In genomic region chr1:45629035-45629434, GRCh38 we compare ENCODE assay signal across 23 cellular contexts. TPM values are rescaled to one million over a fixed set of nuclear protein-coding genes. Genes with fewer than 3 reads are reported as not detected.
A peak's percentile ranks its signal among the peaks of the same experiment; 100 is the strongest.
DNase-seq lines count a peak whose midpoint lies in the region; ATAC-seq, FAIRE-seq and TF ChIP-seq lines count a peak whose summit lies in the region.
"Had no signal": no experiment of that assay in that cellular context is flagged by ENCODE, and none has a peak within 500 bp of the region (broad histone marks: within the 10 kb centered on the region; RNA-seq: fewer than 3 reads in every experiment).

No MANE protein-coding gene starts in this region.

- no peak overlapping the region for H3T11ph ChIP-seq in H9 (ENCODE audit: low read length)

- no peak for DNase-seq in activated T-cell treated with anti-CD3 and anti-CD28 coated beads, Interleukin-2, amount 50 U/mL, for 72 hours
- DNase-seq in activated T-cell treated with anti-CD3 and anti-CD28 coated beads, Interleukin-2, amount 50 U/mL, for 4 hours, result no peak
- DNase-seq in CMK (ENCODE audit: low read depth) (peak; percentile 29), esophagus squamous epithelium (lab: John Stamatoyannopoulos, UW) (no peak), pulmonary artery endothelial cell (ENCODE audit: low read depth, low spot score) (peak; percentile 78), GM12892 (ENCODE audit: insufficient read length) (no peak), H9 (no peak), NCI-H2081 (lab: John Stamatoyannopoulos, UW) (no peak)
- DNase-seq: Caco-2, DMS 273 treated with DMSO at 0.1 percent for 48 hours, DMS79 treated with DMSO at 0.1 percent for 48 hours, GM23248, KG1, NCI-H1092 treated with DMSO at 0.1 percent for 48 hours, NCI-H1436 treated with DMSO at 0.1 percent for 48 hours, NCI-H2029, NCI-H345, NCI-H524 treated with DMSO at 0.1 percent for 48 hours, Peyer's patch had no signal

- no peak overlapping the region for H2AK5ac ChIP-seq in H9 (ENCODE audit: insufficient read length, low read length)

- no peaks in the 10 kb centered on the region for H3K4me1 Mint-ChIP-seq in activated T-cell treated with anti-CD3 and anti-CD28 coated beads, Interleukin-2, amount 50 U/mL, for 72 hours (ENCODE audit: low read depth)
- H3K4me1 Mint-ChIP-seq in activated T-cell treated with anti-CD3 and anti-CD28 coated beads, Interleukin-2, amount 50 U/mL, for 4 hours (ENCODE audit: low read depth), result no peaks in the 10 kb centered on the region
- H3K4me1 Mint-ChIP-seq in H9, result no peaks in the 10 kb centered on the region

- H3K4me3 Mint-ChIP-seq in activated T-cell treated with anti-CD3 and anti-CD28 coated beads, Interleukin-2, amount 50 U/mL, for 72 hours, result no peak overlapping the region
- no peak overlapping the region for H3K4me3 Mint-ChIP-seq in activated T-cell treated with anti-CD3 and anti-CD28 coated beads, Interleukin-2, amount 50 U/mL, for 4 hours
- H3K4me3 Mint-ChIP-seq in H9, result no peak overlapping the region

- H3K27me3 ChIP-seq in esophagus squamous epithelium (no peaks in the 10 kb centered on the region), H9 (ENCODE audit: insufficient read depth, low read length) (no peaks in the 10 kb centered on the region)
- H3K27me3 ChIP-seq: Peyer's patch had no signal

- H3K9me3 ChIP-seq in esophagus squamous epithelium (no peaks in the 10 kb centered on the region), H9 (ENCODE audit: control insufficient read depth, low read depth, low read length) (no peaks in the 10 kb centered on the region)
- H3K9me3 ChIP-seq: Caco-2, HAP-1, Peyer's patch had no signal

- H3K4me3 ChIP-seq in esophagus squamous epithelium, result no peak overlapping the region
- H3K4me3 ChIP-seq: GM12878, GM23248, HAP-1, Peyer's patch had no signal

- no peaks in the 10 kb centered on the region for H3K79me1 ChIP-seq in H9 (ENCODE audit: insufficient read depth, low read depth, low read length, poor library complexity, severe bottlenecking)

- H2BK20ac ChIP-seq in H9 (ENCODE audit: low read depth, low read length, poor library complexity, severe bottlenecking), result no peak overlapping the region

- H3K56ac ChIP-seq in H9 (ENCODE audit: insufficient read length, low read depth, low read length), result no peak overlapping the region

- intact Hi-C loops in esophagus squamous epithelium (cut with DNase I), result no loop called here

- H3K9me3 Mint-ChIP-seq in activated T-cell treated with anti-CD3 and anti-CD28 coated beads, Interleukin-2, amount 50 U/mL, for 72 hours, result no peaks in the 10 kb centered on the region
- no peaks in the 10 kb centered on the region for H3K9me3 Mint-ChIP-seq in activated T-cell treated with anti-CD3 and anti-CD28 coated beads, Interleukin-2, amount 50 U/mL, for 4 hours
- no peaks in the 10 kb centered on the region for H3K9me3 Mint-ChIP-seq in H9

- H3K36me3 Mint-ChIP-seq in activated T-cell treated with anti-CD3 and anti-CD28 coated beads, Interleukin-2, amount 50 U/mL, for 72 hours (ENCODE audit: insufficient read depth in 2 of 2), result peaks cover 6 to 28% of the 10 kb centered on the region in 2 donors
- peaks cover 34% of the 10 kb centered on the region for H3K36me3 Mint-ChIP-seq in activated T-cell treated with anti-CD3 and anti-CD28 coated beads, Interleukin-2, amount 50 U/mL, for 4 hours (ENCODE audit: insufficient read depth)
- peaks cover 38 to 84% (median 73%) of the 10 kb centered on the region in 3 experiments; a peak in 6 of 7 replicates for H3K36me3 Mint-ChIP-seq in H9 (ENCODE audit: insufficient read depth in 1 of 3, low read depth in 3 of 3)

- peak overlapping the region; percentile 33 for H3K27ac Mint-ChIP-seq in activated T-cell treated with anti-CD3 and anti-CD28 coated beads, Interleukin-2, amount 50 U/mL, for 72 hours
- H3K27ac Mint-ChIP-seq in H9, result no peak overlapping the region

- no peaks in the 10 kb centered on the region for H4K20me1 ChIP-seq in H9 (ENCODE audit: control insufficient read depth, insufficient read depth, insufficient read length)

- no peak for FAIRE-seq in GM12892 (lab: Jason Lieb, UNC)
- FAIRE-seq: A204.1, GM12878 had no signal

- no peak overlapping the region for H2AFZ ChIP-seq in H9 (ENCODE audit: low read length)
- H2AFZ ChIP-seq: GM23248 had no signal

- H3K79me2 ChIP-seq in H9 (ENCODE audit: insufficient read depth, low read length), result no peaks in the 10 kb centered on the region

- H3K4me1 ChIP-seq in esophagus squamous epithelium, result peaks cover 0 to 11% (median 0%) of the 10 kb centered on the region in 3 donors
- no peaks in the 10 kb centered on the region for H3K4me1 ChIP-seq in H9 (ENCODE audit: insufficient read depth, low read length)
- H3K4me1 ChIP-seq: Caco-2, HAP-1, Peyer's patch had no signal

- no peak overlapping the region for H3K14ac ChIP-seq in H9 (ENCODE audit: insufficient read depth, low read length)

- no peak overlapping the region for H2BK120ac ChIP-seq in H9 (ENCODE audit: low read depth, low read length, poor library complexity, severe bottlenecking)

- no peak overlapping the region for H4K5ac ChIP-seq in H9 (ENCODE audit: insufficient read length, low read depth, low read length)

- H3K23ac ChIP-seq in H9 (ENCODE audit: insufficient read length, low read depth, low read length), result no peak overlapping the region

- H3K27me3 Mint-ChIP-seq in activated T-cell treated with anti-CD3 and anti-CD28 coated beads, Interleukin-2, amount 50 U/mL, for 72 hours (ENCODE audit: low read depth), result no peaks in the 10 kb centered on the region
- H3K27me3 Mint-ChIP-seq in activated T-cell treated with anti-CD3 and anti-CD28 coated beads, Interleukin-2, amount 50 U/mL, for 4 hours (ENCODE audit: low read depth), result no peaks in the 10 kb centered on the region
- no peaks in the 10 kb centered on the region for H3K27me3 Mint-ChIP-seq in H9 (ENCODE audit: low read depth)

- H4K8ac ChIP-seq in H9 (replicated peaks; ENCODE audit: insufficient read length, low read depth, low read length), result no peak overlapping the region

- H3K27ac ChIP-seq in esophagus squamous epithelium (peak overlapping the region in 3 of 4 donors; percentile 12 to 39 (median 34)), H9 (ENCODE audit: insufficient read length, low read depth, low read length) (no peak overlapping the region)
- H3K27ac ChIP-seq: C4-2B, GM23248, Peyer's patch had no signal

- no peak overlapping the region for H2BK12ac ChIP-seq in H9 (ENCODE audit: insufficient read length, low read depth, low read length)

- no peaks in the 10 kb centered on the region for H3K23me2 ChIP-seq in H9 (ENCODE audit: insufficient read length, low read depth, low read length, poor library complexity, severe bottlenecking)

- no peak overlapping the region for H3K4me2 ChIP-seq in H9 (ENCODE audit: insufficient read depth, insufficient read length, low read length)

- H3K36me3 ChIP-seq in esophagus squamous epithelium, result peaks cover 16 to 97% (median 73%) of the 10 kb centered on the region in 3 donors

- ATAC-seq in activated T-cell treated with anti-CD3 and anti-CD28 coated beads, Interleukin-2, amount 50 U/mL, for 72 hours (replicated peaks in 1 of 2), result no peak
- ATAC-seq in activated T-cell treated with anti-CD3 and anti-CD28 coated beads, Interleukin-2, amount 50 U/mL, for 4 hours, result no peak
- ATAC-seq: GM12878 had no signal

- H4K91ac ChIP-seq in H9 (ENCODE audit: insufficient read length, low read depth, low read length), result no peak overlapping the region

- no peak overlapping the region for H3K4ac ChIP-seq in H9 (ENCODE audit: low read depth, low read length)

- H2BK15ac ChIP-seq in H9 (ENCODE audit: low read depth, low read length), result no peak overlapping the region

- no peak for TF ChIP-seq CTCF in esophagus squamous epithelium (IDR thresholded peaks at IDR 0.05)
- TF ChIP-seq CTCF in H9 (conservative IDR thresholded peaks at IDR 0.05), result no peak

- H3K9ac ChIP-seq in H9 (ENCODE audit: extremely low read depth, insufficient read length, low read length), result no peak overlapping the region
- H3K9ac ChIP-seq: GM23248 had no signal

- H2BK5ac ChIP-seq in H9 (ENCODE audit: insufficient read length, low read length), result no peak overlapping the region

- no peak for TF ChIP-seq POLR2A in esophagus squamous epithelium (IDR thresholded peaks at IDR 0.05)
- TF ChIP-seq POLR2A in GM12892 (IDR thresholded peaks at IDR 0.05; ENCODE audit: low read depth, low read length), result no peak

- H3K18ac ChIP-seq in H9 (ENCODE audit: insufficient read length, low read depth, low read length), result no peak overlapping the region

RNA-seq across cellular contexts. Expression of gene CCDC17, which starts 5.2 kb away (rescaled TPM):
- total RNA-seq in activated T-cell treated with anti-CD3 and anti-CD28 coated beads, Interleukin-2, amount 50 U/mL, for 72 hours, result 1 to 10 TPM; 5.2 to 5.9 TPM
- 1 to 10 TPM; 1.1 to 2.3 (median 1.6) TPM for total RNA-seq in activated T-cell treated with anti-CD3 and anti-CD28 coated beads, Interleukin-2, amount 50 U/mL, for 4 hours
- 1 to 10 TPM in 3 of 4 donors, under 1 TPM in 1; 0.38 to 3.6 (median 2.4) TPM for total RNA-seq in esophagus squamous epithelium
- 0.53 and 0.95 TPM in 2 replicates for total RNA-seq in pulmonary artery endothelial cell
- polyA plus RNA-seq in GM12892 (2012; ENCODE audit: missing spikeins), result 0.91 TPM
- total RNA-seq in H9 (2021), result 1.0 and 1.9 TPM in 2 replicates

RNA-seq across cellular contexts. Expression of gene NASP, which starts 45.2 kb away (rescaled TPM):
- total RNA-seq in activated T-cell treated with anti-CD3 and anti-CD28 coated beads, Interleukin-2, amount 50 U/mL, for 72 hours, result 100 to 1,000 TPM; 214 to 241 TPM
- 100 to 1,000 TPM; 243 to 271 (median 268) TPM for total RNA-seq in activated T-cell treated with anti-CD3 and anti-CD28 coated beads, Interleukin-2, amount 50 U/mL, for 4 hours
- total RNA-seq in esophagus squamous epithelium, result 10 to 100 TPM; 40.0 to 71.7 (median 63.4) TPM
- total RNA-seq in pulmonary artery endothelial cell, result 76.9 and 125 TPM in 2 replicates
- 184 TPM for polyA plus RNA-seq in GM12892 (2012; ENCODE audit: missing spikeins)
- total RNA-seq in H9 (2021), result 484 and 514 TPM in 2 replicates

RNA-seq across cellular contexts. Expression of gene GPBP1L1, which starts 57.3 kb away (rescaled TPM):
- total RNA-seq in activated T-cell treated with anti-CD3 and anti-CD28 coated beads, Interleukin-2, amount 50 U/mL, for 72 hours, result 100 to 1,000 TPM; 140 to 146 TPM
- 10 to 100 TPM; 76.0 to 95.6 (median 93.2) TPM for total RNA-seq in activated T-cell treated with anti-CD3 and anti-CD28 coated beads, Interleukin-2, amount 50 U/mL, for 4 hours
- total RNA-seq in esophagus squamous epithelium, result 100 to 1,000 TPM in 2 of 4 donors, 10 to 100 TPM in 2; 67.3 to 139 (median 97.7) TPM
- total RNA-seq in pulmonary artery endothelial cell, result 70.4 and 87.6 TPM in 2 replicates
- polyA plus RNA-seq in GM12892 (2012; ENCODE audit: missing spikeins), result 84.3 TPM
- 101 and 115 TPM in 2 replicates for total RNA-seq in H9 (2021)

RNA-seq across cellular contexts. Expression of gene TMEM69, which starts 58.9 kb away (rescaled TPM):
- 10 to 100 TPM; 28.3 to 30.3 TPM for total RNA-seq in activated T-cell treated with anti-CD3 and anti-CD28 coated beads, Interleukin-2, amount 50 U/mL, for 72 hours
- total RNA-seq in activated T-cell treated with anti-CD3 and anti-CD28 coated beads, Interleukin-2, amount 50 U/mL, for 4 hours, result 10 to 100 TPM; 38.1 to 42.9 (median 40.6) TPM
- total RNA-seq in esophagus squamous epithelium, result 10 to 100 TPM; 12.0 to 52.7 (median 30.8) TPM
- total RNA-seq in pulmonary artery endothelial cell, result 14.7 and 17.9 TPM in 2 replicates
- 59.4 TPM for polyA plus RNA-seq in GM12892 (2012; ENCODE audit: missing spikeins)
- total RNA-seq in H9 (2021), result 29.1 and 30.7 TPM in 2 replicates

Comparison
In these comparisons a context has a peak if more than half of its experiments do, and no peak if none do; other contexts are left out.
1. DNase-seq: peak in CMK (single experiment) and pulmonary artery endothelial cell (single experiment); none in activated T-cell treated with anti-CD3 and anti-CD28 coated beads, Interleukin-2, amount 50 U/mL, for 72 hours (0 of 2), activated T-cell treated with anti-CD3 and anti-CD28 coated beads, Interleukin-2, amount 50 U/mL, for 4 hours (single experiment), esophagus squamous epithelium (single experiment), GM12892 (single experiment), H9 (single experiment) and NCI-H2081 (0 of 2).